Comparison of ENCODE assay signal across 20 cellular contexts in the genomic region with DNA sequence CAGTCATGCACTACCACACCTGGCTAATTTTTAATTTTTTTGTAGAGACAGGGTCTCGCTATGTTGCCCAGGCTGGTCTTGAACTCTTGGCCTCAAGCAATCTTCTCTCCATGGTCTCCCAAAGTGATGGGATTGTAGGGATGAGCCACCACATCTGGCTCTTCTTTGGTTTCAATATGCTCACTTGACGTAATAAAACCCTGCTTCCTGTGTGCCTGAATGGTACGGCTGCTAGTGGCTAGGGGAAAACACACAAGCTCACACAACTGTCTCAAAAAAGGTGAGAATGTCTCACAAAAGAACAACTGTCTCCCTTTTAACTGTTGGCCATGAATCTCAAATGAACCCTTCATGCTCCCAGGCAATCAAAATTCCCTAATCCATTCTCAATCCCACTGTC. TPM values are rescaled to one million over a fixed set of nuclear protein-coding genes. Genes with fewer than 3 reads are reported as not detected.
"Had no signal": no experiment of that assay in that cellular context is flagged by ENCODE, and none has a peak within 500 bp of the region (broad histone marks: within the 10 kb centered on the region; RNA-seq: fewer than 3 reads in every experiment).

No MANE protein-coding gene starts in this region.

- H3K4me1 ChIP-seq: pancreas, uterus had no signal

- H3K27ac Mint-ChIP-seq: activated CD4-positive, alpha-beta T cell treated with anti-CD3 and anti-CD28 coated beads, Interleukin-2, amount 10 ng/mL, durations not matched to agents 7 days and 5 days; activated naive CD8-positive, alpha-beta T cell treated with anti-CD3 and anti-CD28 coated beads for 36 hours; brain; stimulated activated memory B cell treated with anti-CD40 and anti-IgM and Interleukin-4, amounts not matched to agents 10 μg/mL and 1 μg/mL and 100 μg/mL, for 72 hours had no signal

- H3K36me3 Mint-ChIP-seq: activated naive CD8-positive, alpha-beta T cell treated with anti-CD3 and anti-CD28 coated beads for 36 hours; brain; naive B cell; stimulated activated memory B cell treated with anti-CD40 and anti-IgM and Interleukin-4, amounts not matched to agents 10 μg/mL and 1 μg/mL and 100 μg/mL, for 72 hours had no signal

- H3K27ac ChIP-seq: gastrocnemius medialis, heart left ventricle, pancreas, thyroid gland, uterus had no signal

- H3K9me3 ChIP-seq: gastrocnemius medialis, heart left ventricle, pancreas, thyroid gland, uterus had no signal

- H3K4me3 Mint-ChIP-seq: activated CD4-positive, alpha-beta T cell treated with anti-CD3 and anti-CD28 coated beads, Interleukin-2, amount 10 ng/mL, durations not matched to agents 7 days and 5 days; activated naive CD8-positive, alpha-beta T cell treated with anti-CD3 and anti-CD28 coated beads for 36 hours; brain; naive B cell; stimulated activated memory B cell treated with anti-CD40 and anti-IgM and Interleukin-4, amounts not matched to agents 10 μg/mL and 1 μg/mL and 100 μg/mL, for 72 hours had no signal

- H3K9me3 Mint-ChIP-seq: activated CD4-positive, alpha-beta T cell treated with anti-CD3 and anti-CD28 coated beads, Interleukin-2, amount 10 ng/mL, durations not matched to agents 7 days and 5 days; activated naive CD8-positive, alpha-beta T cell treated with anti-CD3 and anti-CD28 coated beads for 36 hours; brain; naive B cell; stimulated activated memory B cell treated with anti-CD40 and anti-IgM and Interleukin-4, amounts not matched to agents 10 μg/mL and 1 μg/mL and 100 μg/mL, for 72 hours had no signal

- H3K27me3 ChIP-seq: gastrocnemius medialis, heart left ventricle, pancreas, thyroid gland, uterus had no signal

- H3K4me1 Mint-ChIP-seq: activated naive CD8-positive, alpha-beta T cell treated with anti-CD3 and anti-CD28 coated beads for 36 hours; brain; naive B cell had no signal

- H3K4me3 ChIP-seq: gastrocnemius medialis, heart left ventricle, lung, pancreas, thyroid gland, uterus had no signal

- ATAC-seq: gastrocnemius medialis; heart left ventricle; left colon; pancreas; stimulated activated memory B cell treated with anti-CD40 and anti-IgM and Interleukin-4, amounts not matched to agents 10 μg/mL and 1 μg/mL and 100 μg/mL, for 72 hours had no signal

- H3K36me3 ChIP-seq: gastrocnemius medialis, pancreas, thyroid gland, uterus had no signal

- DNase-seq: activated CD4-positive, alpha-beta T cell treated with anti-CD3 and anti-CD28 coated beads, Interleukin-2, amount 10 ng/mL, durations not matched to agents 7 days and 5 days; activated CD4-positive, CD25-positive, alpha-beta regulatory T cell; activated CD8-positive, alpha-beta memory T cell treated with anti-CD3 and anti-CD28 coated beads for 24 hours; activated naive CD8-positive, alpha-beta T cell treated with anti-CD3 and anti-CD28 coated beads for 36 hours; cortex of kidney; effector CD4-positive, alpha-beta T cell; gastrocnemius medialis; heart left ventricle; left colon; midbrain; naive B cell; pancreas; stimulated activated CD4-positive, alpha-beta T cell treated with anti-CD3 and anti-CD28 coated beads, Interleukin-12 subunit alpha, Interleukin-12 subunit beta, amount 100 ng/mL, for 4 hours; stimulated activated CD4-positive, alpha-beta T cell treated with anti-CD3 and anti-CD28 coated beads, Interleukin-2, amount 100 ng/mL, for 24 hours; thyroid gland; uterus had no signal

RNA-seq across cellular contexts. Expression of gene RBP5, which starts 53.2 kb away (rescaled TPM):
- total RNA-seq: activated naive CD8-positive, alpha-beta T cell treated with anti-CD3 and anti-CD28 coated beads for 36 hours; fibroblast of lung; gastrocnemius medialis had no signal
- polyA plus RNA-seq: fibroblast of lung had no signal
